17 cellular contexts compared by ENCODE assay signal in the genomic region with DNA sequence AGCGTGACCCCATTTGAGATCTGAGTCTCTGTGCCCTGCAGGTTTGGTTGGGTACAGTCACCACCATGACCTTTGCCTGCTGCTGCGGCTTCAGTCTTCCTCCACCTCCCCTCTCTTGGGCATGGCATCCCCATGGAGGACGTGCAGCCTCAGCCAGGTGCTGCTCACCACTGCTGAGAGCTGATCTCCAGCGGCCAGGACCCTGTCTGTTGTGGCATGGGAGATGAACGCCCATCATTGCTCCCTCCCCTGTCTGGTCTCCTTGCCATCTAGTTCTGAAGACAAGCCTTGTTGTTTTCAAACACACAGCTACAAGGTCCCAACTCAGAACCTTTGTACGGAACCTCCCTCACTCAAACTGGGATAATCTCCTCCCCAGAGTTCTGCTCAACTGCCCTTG. TPM values are rescaled to one million over a fixed set of nuclear protein-coding genes. Genes with fewer than 3 reads are reported as not detected.
"Had no signal": no experiment of that assay in that cellular context is flagged by ENCODE, and none has a peak within 500 bp of the region (broad histone marks: within the 10 kb centered on the region; RNA-seq: fewer than 3 reads in every experiment).

No MANE protein-coding gene starts in this region.

- H3K4me3 ChIP-seq: colonic mucosa, esophagus squamous epithelium, left lung, tibial artery, uterus had no signal

- H3K27ac ChIP-seq: colonic mucosa, esophagus squamous epithelium, left lung, tibial artery, uterus had no signal

- H3K4me1 ChIP-seq: uterus had no signal

- H3K27me3 ChIP-seq: colonic mucosa, uterus had no signal

- H3K36me3 ChIP-seq: colonic mucosa, esophagus squamous epithelium, left lung, tibial artery, uterus had no signal

- DNase-seq: activated CD4-positive, alpha-beta T cell treated with anti-CD3 and anti-CD28 coated beads, Interleukin-2, amount 10 ng/mL, durations not matched to agents 7 days and 5 days; activated gamma-delta T cell treated with Interleukin-2 at 50 U/mL for 16 hours; amniotic stem cell; central memory CD4-positive, alpha-beta T cell; colonic mucosa; esophagus squamous epithelium; hippocampal formation; kidney; left lung; mesendoderm; stimulated activated CD4-positive, alpha-beta T cell treated with anti-CD3 and anti-CD28 coated beads, Interleukin-2, amount 100 ng/mL, for 48 hours; SW 1271; tibial artery; uterus had no signal

- H3K9me3 ChIP-seq: colonic mucosa, esophagus squamous epithelium, left lung, tibial artery, uterus had no signal

RNA-seq across cellular contexts. Expression of a gene that starts 19.2 kb away (rescaled TPM):
- total RNA-seq: activated CD4-positive, alpha-beta T cell treated with anti-CD3 and anti-CD28 coated beads, Interleukin-2, amount 10 ng/mL, durations not matched to agents 7 days and 5 days; fibroblast of villous mesenchyme; T-helper 2 cell treated with Interferon-gamma antibody and Interleukin-4, amounts not matched to agents 100 ng/mL and 5 ng/mL, for 36 hours had no signal
- polyA plus RNA-seq: neural cell had no signal
